2 cellular contexts compared by ENCODE assay signal in genomic region chr2:8241317-8241716, GRCh38.
A peak's percentile ranks its signal among the peaks of the same experiment; 100 is the strongest.
TF ChIP-seq lines count a peak whose summit lies in the region.

No MANE protein-coding gene starts in this region.

TF ChIP-seq in GM23338, 12 proteins besides CTCF, POLR2A, EP300 and RAD21 (continued from another document):
- no peak for TF ChIP-seq ZNF462 (CRISPR knock-in tag; IDR thresholded peaks at IDR 0.05)
- TF ChIP-seq REST (IDR thresholded peaks at IDR 0.05; ENCODE audit: unreplicated experiment) = no peak
- no peak for TF ChIP-seq ZNF331 (CRISPR knock-in tag; IDR thresholded peaks at IDR 0.05; ENCODE audit: low read depth)
- TF ChIP-seq NANOG (IDR thresholded peaks at IDR 0.05; ENCODE audit: borderline replicate concordance) = no peak
- TF ChIP-seq EZH2 (IDR thresholded peaks at IDR 0.05; ENCODE audit: low read depth, unreplicated experiment) = no peak
- no peak for TF ChIP-seq ZNF114 (CRISPR knock-in tag; IDR thresholded peaks at IDR 0.05)
- TF ChIP-seq EZH2phosphoT487 (IDR thresholded peaks at IDR 0.05; ENCODE audit: unreplicated experiment) = no peak
- no peak for TF ChIP-seq ETS1 (IDR thresholded peaks at IDR 0.05)

TF ChIP-seq in HepG2, 621 proteins besides CTCF, POLR2A, EP300 and RAD21 (continued from another document):
- TF ChIP-seq ZMYM3 (CRISPR knock-in tag; IDR thresholded peaks at IDR 0.05) = 0 out of 2 replicates have a peak, but pooled peaks have one; percentile 24
- no peak for TF ChIP-seq FOSL1 (CRISPR knock-in tag; IDR thresholded peaks at IDR 0.05; ENCODE audit: borderline replicate concordance)
- TF ChIP-seq ZNF263 (CRISPR knock-in tag; IDR thresholded peaks at IDR 0.05) = peak; percentile 85
- TF ChIP-seq THYN1 (CRISPR knock-in tag; IDR thresholded peaks at IDR 0.05; ENCODE audit: borderline replicate concordance, low read depth) = no peak
- TF ChIP-seq SALL1 (CRISPR knock-in tag; IDR thresholded peaks at IDR 0.05) = peak; percentile 26; the same call in 1 of the 2 replicates
- peak; percentile 43; the same call in 1 of the 2 replicates for TF ChIP-seq HNF4A (CRISPR knock-in tag; IDR thresholded peaks at IDR 0.05)
